In the genomic region with DNA sequence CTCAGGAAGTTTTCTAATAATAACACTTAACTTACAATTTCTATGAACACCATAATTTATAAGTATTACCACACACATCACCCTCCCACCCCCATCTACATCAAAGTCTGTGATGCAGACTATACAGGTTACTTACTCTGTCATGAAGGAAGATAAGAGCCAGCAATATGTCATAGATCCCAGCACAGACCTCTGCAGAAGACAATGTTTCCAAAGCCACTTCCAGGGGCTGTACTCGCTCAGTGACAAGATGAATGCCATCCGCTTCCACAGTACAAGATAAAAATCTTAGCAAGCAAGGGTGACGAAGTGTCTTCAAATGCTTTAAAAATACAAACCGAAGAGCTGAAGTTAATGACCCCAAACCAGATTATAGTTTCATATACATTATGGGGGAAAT, we compare ENCODE assay signal across 19 cellular contexts.
"Had no signal": no experiment of that assay in that cellular context is flagged by ENCODE, and none has a peak within 500 bp of the region (broad histone marks: within the 10 kb centered on the region; RNA-seq: fewer than 3 reads in every experiment).

No MANE protein-coding gene starts in this region.

- H3K27me3 ChIP-seq: adrenal gland, gastroesophageal sphincter, heart left ventricle had no signal

- FAIRE-seq: bronchial epithelial cell, TTC549 had no signal

- H3K27me3 Mint-ChIP-seq: activated CD4-positive, alpha-beta T cell treated with anti-CD3 and anti-CD28 coated beads, Interleukin-2, amount 10 ng/mL, durations not matched to agents 7 days and 5 days; natural killer cell treated with Interleukin-12 subunit alpha and Interleukin-12 subunit beta and Interleukin-15 and Interleukin-18, amount 100 ng/mL, for 72 hours had no signal

- H3K27ac ChIP-seq: adrenal gland, heart left ventricle had no signal

- H3K9me3 Mint-ChIP-seq: activated CD4-positive, alpha-beta T cell treated with anti-CD3 and anti-CD28 coated beads, Interleukin-2, amount 10 ng/mL, durations not matched to agents 7 days and 5 days; activated naive CD4-positive, alpha-beta T cell treated with anti-CD3 and anti-CD28 coated beads, Interleukin-2, amount 50 U/mL, for 72 hours; activated T-cell treated with anti-CD3 and anti-CD28 coated beads, Interleukin-2, amount 50 U/mL, for 4 hours; natural killer cell treated with Interleukin-12 subunit alpha and Interleukin-12 subunit beta and Interleukin-15 and Interleukin-18, amount 100 ng/mL, for 72 hours; stimulated activated effector memory CD8-positive, alpha-beta T cell treated with anti-CD3 and anti-CD28 coated beads, Interleukin-12 subunit alpha, Interleukin-12 subunit beta, amount 100 ng/mL, for 72 hours; T-helper 2 cell treated with Interferon-gamma antibody and Interleukin-4, amounts not matched to agents 5 μg/mL and 100 μg/mL, for 36 hours had no signal

- H3K9me3 ChIP-seq: adrenal gland, gastroesophageal sphincter, heart left ventricle had no signal

- H3K4me3 ChIP-seq: adrenal gland, gastroesophageal sphincter, heart left ventricle, smooth muscle cell had no signal

- DNase-seq: activated CD4-positive, alpha-beta T cell treated with anti-CD3 and anti-CD28 coated beads, Interleukin-2, amount 10 ng/mL, durations not matched to agents 7 days and 5 days; activated CD8-positive, alpha-beta T cell treated with anti-CD3 and anti-CD28 coated beads, Interleukin-2, amount 10 ng/mL, durations not matched to agents 7 days and 5 days; activated effector memory CD4-positive, alpha-beta T cell treated with anti-CD3 and anti-CD28 coated beads, Interleukin-2, amount 50 U/mL, for 16 hours; activated T-cell treated with anti-CD3 and anti-CD28 coated beads, Interleukin-2, amount 50 U/mL, for 4 hours; adrenal gland; effector CD8-positive, alpha-beta T cell; heart left ventricle; mesendoderm; stimulated activated CD4-positive, alpha-beta T cell treated with anti-CD3 and anti-CD28 coated beads, Interleukin-4, amount 100 ng/mL, for 1 hour had no signal

- ATAC-seq: activated CD8-positive, alpha-beta T cell treated with anti-CD3 and anti-CD28 coated beads, Interleukin-2, amount 10 ng/mL, durations not matched to agents 7 days and 5 days; activated naive CD4-positive, alpha-beta T cell treated with anti-CD3 and anti-CD28 coated beads, Interleukin-2, amount 50 U/mL, for 72 hours; activated T-cell treated with anti-CD3 and anti-CD28 coated beads, Interleukin-2, amount 50 U/mL, for 4 hours; esophagus mucosa; gastroesophageal sphincter; natural killer cell treated with Interleukin-12 subunit alpha and Interleukin-12 subunit beta and Interleukin-15 and Interleukin-18, amount 100 ng/mL, for 72 hours; sciatic nerve; stimulated activated effector memory CD8-positive, alpha-beta T cell treated with anti-CD3 and anti-CD28 coated beads, Interleukin-12 subunit alpha, Interleukin-12 subunit beta, amount 100 ng/mL, for 72 hours had no signal

- H3K4me3 Mint-ChIP-seq: activated CD4-positive, alpha-beta T cell treated with anti-CD3 and anti-CD28 coated beads, Interleukin-2, amount 10 ng/mL, durations not matched to agents 7 days and 5 days; activated CD8-positive, alpha-beta T cell treated with anti-CD3 and anti-CD28 coated beads, Interleukin-2, amount 10 ng/mL, durations not matched to agents 7 days and 5 days; activated T-cell treated with anti-CD3 and anti-CD28 coated beads, Interleukin-2, amount 50 U/mL, for 4 hours; natural killer cell treated with Interleukin-12 subunit alpha and Interleukin-12 subunit beta and Interleukin-15 and Interleukin-18, amount 100 ng/mL, for 72 hours; stimulated activated effector memory CD8-positive, alpha-beta T cell treated with anti-CD3 and anti-CD28 coated beads, Interleukin-12 subunit alpha, Interleukin-12 subunit beta, amount 100 ng/mL, for 72 hours; T-helper 2 cell treated with Interferon-gamma antibody and Interleukin-4, amounts not matched to agents 5 μg/mL and 100 μg/mL, for 36 hours had no signal

- H3K4me1 ChIP-seq: adrenal gland had no signal

- H3K4me2 ChIP-seq: smooth muscle cell had no signal

- H3K27ac Mint-ChIP-seq: activated CD4-positive, alpha-beta T cell treated with anti-CD3 and anti-CD28 coated beads, Interleukin-2, amount 10 ng/mL, durations not matched to agents 7 days and 5 days; activated CD8-positive, alpha-beta T cell treated with anti-CD3 and anti-CD28 coated beads, Interleukin-2, amount 10 ng/mL, durations not matched to agents 7 days and 5 days; activated naive CD4-positive, alpha-beta T cell treated with anti-CD3 and anti-CD28 coated beads, Interleukin-2, amount 50 U/mL, for 72 hours; T-helper 2 cell treated with Interferon-gamma antibody and Interleukin-4, amounts not matched to agents 5 μg/mL and 100 μg/mL, for 36 hours had no signal
